In genomic region chr6:36805917-36806316, GRCh38 we compare ENCODE assay signal across 16 cellular contexts.
"Had no signal": no experiment of that assay in that cellular context is flagged by ENCODE, and none has a peak within 500 bp of the region (broad histone marks: within the 10 kb centered on the region; RNA-seq: fewer than 3 reads in every experiment).

No MANE protein-coding gene starts in this region.

- H3K9me3 Mint-ChIP-seq: activated T-helper 1 cell treated with anti-CD3 and anti-CD28 coated beads, Interleukin-12 subunit alpha, Interleukin-12 subunit beta, Interleukin-2, Interleukin-4 antibody, amounts not matched to agents 30 ng/mL and 10 ng/mL and 1 ng/mL, durations not matched to agents 14 hours and 24 hours and 36 hours; naive thymus-derived CD4-positive, alpha-beta T cell; stimulated activated naive B cell treated with anti-CD40 and anti-IgM and Interleukin-4, amounts not matched to agents 10 μg/mL and 1 μg/mL and 100 μg/mL, for 72 hours had no signal

- H2AFZ ChIP-seq: hepatocyte had no signal

- H3K4me1 ChIP-seq: upper lobe of left lung had no signal

- H3K4me2 ChIP-seq: hepatocyte had no signal

- H3K79me2 ChIP-seq: hepatocyte had no signal

- H3K27ac Mint-ChIP-seq: activated naive CD8-positive, alpha-beta T cell; activated T-helper 1 cell treated with anti-CD3 and anti-CD28 coated beads, Interleukin-12 subunit alpha, Interleukin-12 subunit beta, Interleukin-2, Interleukin-4 antibody, amounts not matched to agents 30 ng/mL and 10 ng/mL and 1 ng/mL, durations not matched to agents 14 hours and 24 hours and 36 hours; naive thymus-derived CD4-positive, alpha-beta T cell; stimulated activated naive B cell treated with anti-CD40 and anti-IgM and Interleukin-4, amounts not matched to agents 10 μg/mL and 1 μg/mL and 100 μg/mL, for 72 hours; T-helper 17 cell had no signal

- H3K9me3 ChIP-seq: thoracic aorta, upper lobe of left lung had no signal

- DNase-seq: activated CD4-positive, alpha-beta T cell treated with anti-CD3 and anti-CD28 coated beads, Interleukin-2, amount 50 U/mL, for 4 hours; activated T-cell treated with anti-CD3 and anti-CD28 coated beads for 4 hours; amniotic stem cell; foreskin fibroblast; mesenchymal stem cell; naive thymus-derived CD4-positive, alpha-beta T cell; nucleus accumbens; stimulated activated naive B cell treated with anti-CD40 and anti-IgM and Interleukin-4, amounts not matched to agents 10 μg/mL and 1 μg/mL and 100 μg/mL, for 72 hours; T-helper 17 cell; upper lobe of left lung had no signal

- H3K4me3 ChIP-seq: hepatocyte, thoracic aorta, upper lobe of left lung had no signal

- H3K27me3 ChIP-seq: hepatocyte, upper lobe of left lung had no signal

- H3K36me3 Mint-ChIP-seq: activated naive CD8-positive, alpha-beta T cell; naive thymus-derived CD4-positive, alpha-beta T cell; stimulated activated naive B cell treated with anti-CD40 and anti-IgM and Interleukin-4, amounts not matched to agents 10 μg/mL and 1 μg/mL and 100 μg/mL, for 72 hours had no signal

- H3K27ac ChIP-seq: epithelial cell of prostate, hepatocyte, thoracic aorta, upper lobe of left lung, VCaP had no signal

- H3K4me3 Mint-ChIP-seq: activated naive CD8-positive, alpha-beta T cell; activated T-helper 1 cell treated with anti-CD3 and anti-CD28 coated beads, Interleukin-12 subunit alpha, Interleukin-12 subunit beta, Interleukin-2, Interleukin-4 antibody, amounts not matched to agents 30 ng/mL and 10 ng/mL and 1 ng/mL, durations not matched to agents 14 hours and 24 hours and 36 hours; naive thymus-derived CD4-positive, alpha-beta T cell; stimulated activated naive B cell treated with anti-CD40 and anti-IgM and Interleukin-4, amounts not matched to agents 10 μg/mL and 1 μg/mL and 100 μg/mL, for 72 hours; T-helper 17 cell had no signal

- H3K4me1 Mint-ChIP-seq: stimulated activated naive B cell treated with anti-CD40 and anti-IgM and Interleukin-4, amounts not matched to agents 10 μg/mL and 1 μg/mL and 100 μg/mL, for 72 hours had no signal

- H3K36me3 ChIP-seq: thoracic aorta, upper lobe of left lung had no signal

- ATAC-seq: naive thymus-derived CD4-positive, alpha-beta T cell; stimulated activated naive B cell treated with anti-CD40 and anti-IgM and Interleukin-4, amounts not matched to agents 10 μg/mL and 1 μg/mL and 100 μg/mL, for 72 hours; T-helper 17 cell had no signal
